Comparison of ENCODE assay signal across 24 cellular contexts in genomic region chr15:82569834-82570233, GRCh38.
"Had no signal": no experiment of that assay in that cellular context is flagged by ENCODE, and none has a peak within 500 bp of the region (broad histone marks: within the 10 kb centered on the region; RNA-seq: fewer than 3 reads in every experiment).

No MANE protein-coding gene starts in this region.

- H3K4me2 ChIP-seq: hepatocyte had no signal

- H3K27me3 ChIP-seq: gastrocnemius medialis, hepatocyte, pancreas, thyroid gland had no signal

- ATAC-seq: esophagus mucosa; gastrocnemius medialis; heart left ventricle; left lobe of liver; natural killer cell; pancreas; sciatic nerve; stimulated activated effector memory CD8-positive, alpha-beta T cell treated with anti-CD3 and anti-CD28 coated beads, Interleukin-12 subunit alpha, Interleukin-12 subunit beta, amount 100 ng/mL, for 72 hours had no signal

- H3K27ac ChIP-seq: epithelial cell of prostate, gastrocnemius medialis, heart left ventricle, hepatocyte, pancreas, thyroid gland had no signal

- H2AFZ ChIP-seq: hepatocyte had no signal

- H3K4me3 ChIP-seq: gastrocnemius medialis, heart left ventricle, hepatocyte, lung, pancreas, stomach, thyroid gland had no signal

- H3K4me3 Mint-ChIP-seq: memory B cell; natural killer cell; stimulated activated effector memory CD8-positive, alpha-beta T cell treated with anti-CD3 and anti-CD28 coated beads, Interleukin-12 subunit alpha, Interleukin-12 subunit beta, amount 100 ng/mL, for 72 hours had no signal

- H3K4me1 ChIP-seq: gastrocnemius medialis had no signal

- H3K9me3 Mint-ChIP-seq: memory B cell; natural killer cell; stimulated activated effector memory CD8-positive, alpha-beta T cell treated with anti-CD3 and anti-CD28 coated beads, Interleukin-12 subunit alpha, Interleukin-12 subunit beta, amount 100 ng/mL, for 72 hours had no signal

- H3K4me1 Mint-ChIP-seq: natural killer cell; stimulated activated effector memory CD8-positive, alpha-beta T cell treated with anti-CD3 and anti-CD28 coated beads, Interleukin-12 subunit alpha, Interleukin-12 subunit beta, amount 100 ng/mL, for 72 hours had no signal

- H3K9me3 ChIP-seq: gastrocnemius medialis, heart left ventricle, pancreas, stomach, thyroid gland had no signal

- H3K27ac Mint-ChIP-seq: memory B cell; natural killer cell; stimulated activated effector memory CD8-positive, alpha-beta T cell treated with anti-CD3 and anti-CD28 coated beads, Interleukin-12 subunit alpha, Interleukin-12 subunit beta, amount 100 ng/mL, for 72 hours had no signal

- DNase-seq: cortex of kidney; effector CD4-positive, alpha-beta T cell; foreskin fibroblast; gastrocnemius medialis; heart left ventricle; kidney; natural killer cell; occipital lobe; pancreas; retina; stimulated activated CD4-positive, alpha-beta T cell treated with anti-CD3 and anti-CD28 coated beads, Interleukin-2, amount 100 ng/mL, for 24 hours; stimulated activated CD4-positive, alpha-beta T cell treated with anti-CD3 and anti-CD28 coated beads, Interleukin-4, amount 100 ng/mL, for 24 hours; stimulated activated naive CD4-positive, alpha-beta T cell treated with Interleukin-2 at 50 U/mL for 16 hours; stomach; thyroid gland; trophoblast cell had no signal

- FAIRE-seq: kidney, pancreas had no signal

- H3K36me3 ChIP-seq: gastrocnemius medialis, heart left ventricle, pancreas, thyroid gland had no signal

- H3K36me3 Mint-ChIP-seq: memory B cell; natural killer cell; stimulated activated effector memory CD8-positive, alpha-beta T cell treated with anti-CD3 and anti-CD28 coated beads, Interleukin-12 subunit alpha, Interleukin-12 subunit beta, amount 100 ng/mL, for 72 hours had no signal

- H3K79me2 ChIP-seq: hepatocyte had no signal
